Comparison of ENCODE assay signal across 8 cellular contexts in the genomic region with DNA sequence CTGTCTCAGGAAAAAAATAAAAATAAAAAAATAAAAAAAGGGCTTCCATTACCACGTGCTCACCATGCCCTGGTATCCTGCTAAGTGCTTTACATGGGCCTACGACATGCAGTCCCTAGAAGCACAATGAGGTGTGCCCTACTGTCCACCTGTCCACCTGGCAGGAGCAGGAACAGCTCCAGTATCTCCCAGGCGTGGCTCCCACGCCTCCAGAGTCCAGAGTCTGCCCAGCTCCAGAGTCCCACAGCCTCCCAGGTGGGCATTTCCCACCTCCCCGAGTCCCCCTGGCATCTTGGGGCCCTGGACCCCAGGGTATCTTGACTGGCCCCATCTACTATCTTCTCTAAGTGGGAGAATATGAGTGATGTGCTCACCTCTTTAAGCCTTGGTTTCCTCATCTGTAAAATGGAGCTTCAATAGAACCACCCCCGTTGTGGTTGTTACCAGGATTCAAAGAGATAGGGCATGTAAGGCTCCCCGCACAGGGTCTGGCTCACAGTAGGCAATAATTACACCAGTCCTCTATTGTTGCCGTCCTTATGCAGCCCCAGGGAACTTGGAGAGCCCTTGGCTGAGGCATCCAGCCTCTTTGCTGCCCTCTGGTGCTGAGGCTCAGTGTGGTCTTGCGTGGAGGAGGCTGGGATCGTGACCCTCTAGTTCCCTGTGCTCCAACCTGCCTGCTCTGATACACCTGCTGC. TPM values are rescaled to one million over a fixed set of nuclear protein-coding genes. Genes with fewer than 3 reads are reported as not detected.
DNase-seq lines count a peak whose midpoint lies in the region; ATAC-seq, FAIRE-seq and TF ChIP-seq lines count a peak whose summit lies in the region.

No MANE protein-coding gene starts in this region.

- H3K27me3 Mint-ChIP-seq in T-helper 17 cell: peaks cover 44% of the 10 kb centered on the region

- in situ Hi-C loops in ACHN (cut with HindIII; ENCODE audit: low pct_ligation_motif_present, low pct_unique_long_range_greater_than_20kb, low sequenced_read_pairs): loop anchor here (25.0 kb wide), 1 partner anchor 167 kb away; no protein-coding TSS in a partner anchor

- H3K4me1 Mint-ChIP-seq in T-helper 17 cell: peaks cover 9% of the 10 kb centered on the region

- H3K27me3 ChIP-seq in endothelial cell of umbilical vein (ENCODE audit: control insufficient read depth in 2 of 2, insufficient read depth in 2 of 2, low read length in 2 of 2): peaks cover 7 to 10% of the 10 kb centered on the region in 2 experiments
- peaks cover 0 to 2% (median 0%) of the 10 kb centered on the region in 3 donors for H3K27me3 ChIP-seq in psoas muscle (ENCODE audit: insufficient read depth in 3 of 3, low read length in 2 of 3)

- H3K9me3 ChIP-seq in endothelial cell of umbilical vein (replicated peaks; ENCODE audit: control insufficient read depth, insufficient read depth, low read length) (no peaks in the 10 kb centered on the region), psoas muscle (no peaks in the 10 kb centered on the region), T-helper 17 cell (ENCODE audit: control insufficient read depth, low read length, poor library complexity, severe bottlenecking) (no peaks in the 10 kb centered on the region)

- H3K4me3 ChIP-seq in endothelial cell of umbilical vein (replicated peaks in 1 of 3; ENCODE audit: insufficient read depth in 1 of 3, low read depth in 1 of 3, low read length in 3 of 3): no peak overlapping the region
- no peak overlapping the region for H3K4me3 ChIP-seq in psoas muscle

- dilution Hi-C loops in endothelial cell of umbilical vein (cut with MboI; ENCODE audit: extremely low pct_ligation_motif_present, low sequenced_read_pairs): loop anchor here (25.0 kb wide), 1 partner anchor 108 kb away; the partner anchor contains the start of gene TIFAB

- H3K27ac Mint-ChIP-seq in T-helper 17 cell: no peak overlapping the region

- DNase-seq in ACHN (peak; percentile 64), NCI-H460 (ENCODE audit: extremely low read depth, low read depth) (peak; percentile 49), endothelial cell of umbilical vein (ENCODE audit: low read depth, low spot score) (peak; percentile 29), psoas muscle (peak in 1 of 2 donors; percentile 62), pons (ENCODE audit: low spot score) (no peak), T-helper 17 cell (no peak), inferior parietal cortex (ENCODE audit: extremely low spot score) (no peak)

- H3K9ac ChIP-seq in endothelial cell of umbilical vein (replicated peaks; ENCODE audit: extremely low read depth, insufficient read depth, low read length): no peak overlapping the region

- H3K4me1 ChIP-seq in endothelial cell of umbilical vein (ENCODE audit: control insufficient read depth, extremely low read depth, insufficient read depth, low read length): no peaks in the 10 kb centered on the region
- H3K4me1 ChIP-seq in psoas muscle: no peaks in the 10 kb centered on the region

- no peak for FAIRE-seq in endothelial cell of umbilical vein (lab: Jason Lieb, UNC)

- no peaks in the 10 kb centered on the region for H3K79me2 ChIP-seq in endothelial cell of umbilical vein (ENCODE audit: control insufficient read depth, insufficient read depth, low read length)

- no peaks in the 10 kb centered on the region for H3K36me3 ChIP-seq in endothelial cell of umbilical vein (ENCODE audit: control insufficient read depth in 2 of 2, extremely low read depth in 1 of 2, insufficient read depth in 2 of 2, low read length in 2 of 2)
- H3K36me3 ChIP-seq in psoas muscle (ENCODE audit: insufficient read depth in 1 of 2, low read depth in 1 of 2): no peaks in the 10 kb centered on the region

- no peak overlapping the region for H3K4me2 ChIP-seq in endothelial cell of umbilical vein (ENCODE audit: insufficient read depth, low read length)

- intact Hi-C loops in endothelial cell of umbilical vein (cut with micrococcal nuclease): loop anchor here (1.0 kb wide), 1 partner anchor 104 kb away; no protein-coding TSS in a partner anchor
- intact Hi-C loops in psoas muscle (cut with DNase I): loop anchor here in 1 of 2 donors (10.0 kb wide), 1 partner anchor 155 kb away; no protein-coding TSS in a partner anchor

- H2AFZ ChIP-seq in endothelial cell of umbilical vein (ENCODE audit: low read depth, low read length): no peak overlapping the region

- no peaks in the 10 kb centered on the region for H3K36me3 Mint-ChIP-seq in T-helper 17 cell (ENCODE audit: low read depth)

- H3K9me1 ChIP-seq in endothelial cell of umbilical vein (replicated peaks; ENCODE audit: control insufficient read depth, extremely low read depth, insufficient read depth, low read length): no peaks in the 10 kb centered on the region

- no peaks in the 10 kb centered on the region for H4K20me1 ChIP-seq in endothelial cell of umbilical vein (replicated peaks; ENCODE audit: control insufficient read depth, extremely low read depth, insufficient read depth, low read length)

- peak in 3 of 4 donors; percentile 31 to 56 (median 49) for ATAC-seq in psoas muscle
- no peak for ATAC-seq in T-helper 17 cell

- POLR2A ChIA-PET in endothelial cell of umbilical vein (lab: Charles Lee): no interaction called here

- no TSS peak for BruUV-seq in endothelial cell of umbilical vein (replicated peaks; lab: Mats Ljungman, UMichigan)

- no peak for TF ChIP-seq POLR2A in endothelial cell of umbilical vein (IDR thresholded peaks at IDR 0.05; ENCODE audit: low read depth, low read length)

- H3K4me3 Mint-ChIP-seq in T-helper 17 cell: no peak overlapping the region

- 60 to 63% (median 62%) methylated on average over 10 of the region's 10 CpGs for WGBS in psoas muscle, 3 donors

- TF ChIP-seq CTCF in GM12874 (IDR thresholded peaks at IDR 0.05; ENCODE audit: insufficient read depth, low read depth, low read length) (peak; percentile 41; the same call in 1 of the 2 replicates), endothelial cell of umbilical vein (IDR thresholded peaks at IDR 0.05; ENCODE audit: extremely low read depth in 1 of 2, insufficient read depth in 1 of 2, low read depth in 1 of 2, low read length in 2 of 2) (peak; percentile 14 to 74), psoas muscle (IDR thresholded peaks at IDR 0.05) (peak; percentile 21)

- CTCF ChIA-PET in endothelial cell of umbilical vein (lab: Charles Lee): interaction anchor here (0.6 to 14.3 kb wide), 8 partner anchors 8 to 983 kb away, joined by 3 to 664 read pairs (median 7); partner anchors contain the start of gene CXCL14

- H3K27ac ChIP-seq in endothelial cell of umbilical vein (ENCODE audit: insufficient read depth, low read depth, low read length) (no peak overlapping the region), psoas muscle (no peak overlapping the region)

TF ChIP-seq in endothelial cell of umbilical vein, 7 proteins besides CTCF, POLR2A, EP300 and RAD21:
- TF ChIP-seq GATA2 (IDR thresholded peaks at IDR 0.05; ENCODE audit: insufficient read depth, insufficient read length, low read depth, low read length) (no peak), POLR2AphosphoS5 (IDR thresholded peaks at IDR 0.05; ENCODE audit: insufficient read depth, low read depth, low read length) (no peak), MAX (IDR thresholded peaks at IDR 0.05; ENCODE audit: insufficient read depth, insufficient read length) (no peak), MYC (IDR thresholded peaks at IDR 0.05; ENCODE audit: low read depth, low read length) (no peak), FOS (IDR thresholded peaks at IDR 0.05; ENCODE audit: borderline replicate concordance, insufficient read depth, low read length) (no peak), EZH2 (IDR thresholded peaks at IDR 0.05; ENCODE audit: borderline replicate concordance, low read depth, low read length, severe bottlenecking) (no peak), JUN (IDR thresholded peaks at IDR 0.05; ENCODE audit: borderline replicate concordance, insufficient read depth, insufficient read length, low read depth) (no peak)

RNA-seq across cellular contexts. Expression of gene CXCL14, which starts 8.9 kb away (rescaled TPM):
- total RNA-seq in NCI-H460 (2014; rRNA removed; shearing (Covaris generic)): 0.12 and 0.26 TPM in 2 replicates
- not detected in 2 replicates for polyA plus RNA-seq in NCI-H460 (2014; cell fraction: nucleus; rRNA removed)
- not detected in 2 replicates for total RNA-seq in endothelial cell of umbilical vein
- polyA plus RNA-seq in endothelial cell of umbilical vein: not detected in 2 replicates
- not detected in 2 replicates for polyA plus RNA-seq in endothelial cell of umbilical vein (2011; cell fraction: cytosol; rRNA removed)
- polyA plus RNA-seq in endothelial cell of umbilical vein (2011; cell fraction: nucleus; rRNA removed): not detected in 2 replicates
- polyA plus RNA-seq in endothelial cell of umbilical vein (2012): not detected in 2 replicates
- polyA minus RNA-seq in endothelial cell of umbilical vein: not detected in 2 replicates
- polyA minus RNA-seq in endothelial cell of umbilical vein (2011; cell fraction: cytosol; rRNA and poly(A)+ RNA removed): not detected
- polyA minus RNA-seq in endothelial cell of umbilical vein (2011; cell fraction: nucleus; rRNA and poly(A)+ RNA removed): not detected in 2 replicates
- 10 to 100 TPM in 3 of 4 donors, 1 to 10 TPM in 1; 2.6 to 28.9 (median 22.6) TPM for total RNA-seq in psoas muscle
- polyA plus RNA-seq in psoas muscle: 10 to 100 TPM in 2 of 3 donors, 1 to 10 TPM in 1; 8.8 to 28.3 (median 21.0) TPM
- total RNA-seq in T-helper 17 cell: not detected

RNA-seq across cellular contexts. Expression of gene NEUROG1, which starts 34.1 kb away (rescaled TPM):
- total RNA-seq in NCI-H460 (2014; rRNA removed; shearing (Covaris generic)): not detected in 2 replicates
- polyA plus RNA-seq in NCI-H460 (2014; cell fraction: nucleus; rRNA removed): not detected in 2 replicates
- not detected in 2 replicates for total RNA-seq in endothelial cell of umbilical vein
- polyA plus RNA-seq in endothelial cell of umbilical vein: not detected in 2 replicates
- polyA plus RNA-seq in endothelial cell of umbilical vein (2011; cell fraction: cytosol; rRNA removed): not detected in 2 replicates
- polyA plus RNA-seq in endothelial cell of umbilical vein (2011; cell fraction: nucleus; rRNA removed): not detected in 2 replicates
- not detected in 2 replicates for polyA plus RNA-seq in endothelial cell of umbilical vein (2012)
- polyA minus RNA-seq in endothelial cell of umbilical vein: not detected in 2 replicates
- not detected for polyA minus RNA-seq in endothelial cell of umbilical vein (2011; cell fraction: cytosol; rRNA and poly(A)+ RNA removed)
- polyA minus RNA-seq in endothelial cell of umbilical vein (2011; cell fraction: nucleus; rRNA and poly(A)+ RNA removed): not detected in 2 replicates
- not detected for total RNA-seq in psoas muscle
- not detected for polyA plus RNA-seq in psoas muscle
- total RNA-seq in T-helper 17 cell: not detected

Comparison
In these comparisons a context has a peak if more than half of its experiments do, and no peak if none do; other contexts are left out.
1. DNase-seq: peak in ACHN (single experiment), NCI-H460 (single experiment) and endothelial cell of umbilical vein (single experiment); none in pons (single experiment), T-helper 17 cell (0 of 3) and inferior parietal cortex (single experiment).
2. Peak in every context shown above with its lines, with median percentiles within 50 percentile points of each other: CTCF ChIP-seq.